ENCODE assay signal across 16 cellular contexts in the genomic region with DNA sequence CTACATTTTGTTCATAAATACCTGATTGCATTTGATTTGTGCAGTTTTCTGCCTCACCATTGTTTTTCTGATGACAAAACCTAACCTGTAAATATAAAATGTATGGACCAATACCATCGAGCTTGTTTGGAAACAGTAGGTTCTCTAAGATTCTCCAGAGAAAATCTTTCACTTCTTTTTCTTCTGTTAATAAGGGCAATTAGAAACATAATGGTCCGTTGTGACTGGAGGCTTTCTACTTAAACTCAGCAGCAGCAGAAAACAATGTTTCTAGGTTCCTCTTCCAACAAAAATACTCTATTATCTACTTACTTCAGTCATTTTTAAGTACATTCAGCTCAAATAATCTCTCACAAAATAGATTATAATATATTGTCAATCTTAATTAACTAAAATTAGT.
DNase-seq lines count a peak whose midpoint lies in the region; ATAC-seq, FAIRE-seq and TF ChIP-seq lines count a peak whose summit lies in the region.
"Had no signal": no experiment of that assay in that cellular context is flagged by ENCODE, and none has a peak within 500 bp of the region (broad histone marks: within the 10 kb centered on the region; RNA-seq: fewer than 3 reads in every experiment).

No MANE protein-coding gene starts in this region.

- H3K14ac ChIP-seq in H9 (ENCODE audit: insufficient read depth, low read length) (no peak overlapping the region), H1 (ENCODE audit: insufficient read length) (no peak overlapping the region)

- no peak overlapping the region for H3T11ph ChIP-seq in H9 (ENCODE audit: low read length)

- POLR2A ChIA-PET in H1 (lab: Charles Lee; ENCODE audit: partially characterized antibody): no interaction called here

- no peak for TF ChIP-seq EP300 in H1 (IDR thresholded peaks at IDR 0.05; ENCODE audit: borderline replicate concordance in 1 of 2, low read depth in 2 of 2, low read length in 2 of 2)

- H2BK120ac ChIP-seq in H9 (ENCODE audit: low read depth, low read length, poor library complexity, severe bottlenecking): no peak overlapping the region
- H2BK120ac ChIP-seq in H1 (replicated peaks; ENCODE audit: low read depth, low read length): no peak overlapping the region

- TF ChIP-seq POLR2A in H1 (IDR thresholded peaks at IDR 0.05; ENCODE audit: control extremely low read depth in 1 of 2, low read depth in 2 of 2, low read length in 2 of 2): no peak

- no peak overlapping the region for H2BK5ac ChIP-seq in H9 (ENCODE audit: insufficient read length, low read length)
- H2BK5ac ChIP-seq in H1 (ENCODE audit: low read depth, low read length): no peak overlapping the region

- no CpG with 5 or more reads among the region's 2 CpGs for WGBS in H9 (ENCODE audit: extremely low coverage, insufficient read length, low lambda C conversion rate)
- WGBS in H1 (ENCODE audit: extremely low coverage in 1 of 2, insufficient coverage in 1 of 2, insufficient read length in 1 of 2, insufficient replicate concordance in 2 of 2, low coverage in 1 of 2, low lambda C conversion rate in 2 of 2, missing lambda C conversion rate in 1 of 2), 2 experiments: 0% methylated on average over 2 of the region's 2 CpGs; no CpG with 5 or more reads in 1 of the 2 experiments
- WGBS in smooth muscle cell (ENCODE audit: low lambda C conversion rate): 28% methylated on average over 2 of the region's 2 CpGs

- CTCF ChIA-PET in H1 (lab: Charles Lee; ENCODE audit: partially characterized antibody): interaction anchor here (0.7 to 1.6 kb wide), 2 partner anchors 265 to 370 kb away, joined by 3 to 4 read pairs; no protein-coding TSS in a partner anchor

- no peak overlapping the region for H3K4ac ChIP-seq in H9 (ENCODE audit: low read depth, low read length)
- H3K4ac ChIP-seq in H1 (replicated peaks; ENCODE audit: insufficient read length, low read depth, low read length): no peak overlapping the region

- H3K23ac ChIP-seq in H9 (ENCODE audit: insufficient read length, low read depth, low read length) (no peak overlapping the region), H1 (ENCODE audit: insufficient read length) (no peak overlapping the region)

- H3K27me3 Mint-ChIP-seq in H9 (ENCODE audit: low read depth): no peaks in the 10 kb centered on the region

- DNase-seq in H9 (no peak), NCI-H69 (lab: John Stamatoyannopoulos, UW) (peak; percentile 14), H1 (ENCODE audit: low read depth in 1 of 2, low spot score in 2 of 2) (no peak), smooth muscle cell (lab: John Stamatoyannopoulos, UW; ENCODE audit: unreplicated experiment) (no peak), omental fat pad (ENCODE audit: low spot score) (no peak), right atrium auricular region (ENCODE audit: low spot score) (no peak)
- DNase-seq in activated CD4-positive, CD25-positive, alpha-beta regulatory T cell treated with anti-CD3 and anti-CD28 coated beads, Interleukin-2, amount 50 U/mL, for 72 hours: no peak
- DNase-seq: ACHN; CD4-positive, CD25-positive, alpha-beta regulatory T cell; DMS53; GF-D8; GOT3; HCEC 1CT; HFFc6 had no signal

- peaks cover 0 to 13% (median 7%) of the 10 kb centered on the region in 3 experiments; a peak in 5 of 7 replicates for H3K36me3 Mint-ChIP-seq in H9 (ENCODE audit: insufficient read depth in 1 of 3, low read depth in 3 of 3)
- H3K36me3 Mint-ChIP-seq: CD4-positive, CD25-positive, alpha-beta regulatory T cell had no signal

- peaks cover 6 to 8% of the 10 kb centered on the region in 2 experiments; a peak in 4 of 5 replicates for H3K9me3 Mint-ChIP-seq in H9

- H3K27me3 ChIP-seq in H9 (ENCODE audit: insufficient read depth, low read length) (no peaks in the 10 kb centered on the region), H1 (replicated peaks in 1 of 4; ENCODE audit: control insufficient read depth in 3 of 4, extremely low read depth in 1 of 4, insufficient read depth in 3 of 4, low read length in 3 of 4) (no peaks in the 10 kb centered on the region), smooth muscle cell (ENCODE audit: low read depth) (no peaks in the 10 kb centered on the region), right atrium auricular region (no peaks in the 10 kb centered on the region)

- H3K79me2 ChIP-seq in H9 (ENCODE audit: insufficient read depth, low read length): no peaks in the 10 kb centered on the region
- no peaks in the 10 kb centered on the region for H3K79me2 ChIP-seq in H1 (ENCODE audit: control insufficient read depth in 1 of 2, insufficient read depth in 2 of 2, low read length in 2 of 2)
- no peaks in the 10 kb centered on the region for H3K79me2 ChIP-seq in smooth muscle cell (ENCODE audit: low read depth)

- TF ChIP-seq RAD21 in H1 (IDR thresholded peaks at IDR 0.05 in 1 of 2, conservative IDR thresholded peaks at IDR 0.05 in 1 of 2; ENCODE audit: low read depth in 2 of 2, low read length in 2 of 2): no peak

- peak overlapping the region; percentile 79 to 95 (median 94); a peak in 6 of 7 replicates for H3K27ac Mint-ChIP-seq in H9
- H3K27ac Mint-ChIP-seq: CD4-positive, CD25-positive, alpha-beta regulatory T cell; HFFc6 had no signal

- H3K9ac ChIP-seq in H9 (ENCODE audit: extremely low read depth, insufficient read length, low read length) (no peak overlapping the region), H1 (replicated peaks in 1 of 4; ENCODE audit: extremely low read depth in 1 of 4, low read depth in 3 of 4, low read length in 3 of 4) (no peak overlapping the region), smooth muscle cell (ENCODE audit: low read depth) (no peak overlapping the region)
- H3K9ac ChIP-seq: BLaER1 treated with 17β-estradiol and CSF1 and Interleukin-3, amounts not matched to agents 10 nM and 100 nM had no signal

- no peak overlapping the region for H4K91ac ChIP-seq in H9 (ENCODE audit: insufficient read length, low read depth, low read length)
- H4K91ac ChIP-seq in H1 (replicated peaks; ENCODE audit: insufficient read length, low read length): no peak overlapping the region

- H3K56ac ChIP-seq in H9 (ENCODE audit: insufficient read length, low read depth, low read length) (no peak overlapping the region), H1 (replicated peaks; ENCODE audit: insufficient read length, low read depth, low read length) (no peak overlapping the region)

- FAIRE-seq in H1 (lab: Jason Lieb, UNC): peak; percentile 63

- H3K27ac ChIP-seq in H9 (ENCODE audit: insufficient read length, low read depth, low read length): no peak overlapping the region
- peak overlapping the region; percentile 53; the same call in 1 of the 2 replicates for H3K27ac ChIP-seq in H1 (ENCODE audit: low read depth, low read length)
- H3K27ac ChIP-seq in smooth muscle cell (ENCODE audit: low read depth): no peak overlapping the region
- H3K27ac ChIP-seq in right atrium auricular region: no peak overlapping the region
- H3K27ac ChIP-seq: BLaER1 treated with 17β-estradiol and CSF1 and Interleukin-3, amounts not matched to agents 10 nM and 100 nM had no signal

- H4K5ac ChIP-seq in H9 (ENCODE audit: insufficient read length, low read depth, low read length) (no peak overlapping the region), H1 (ENCODE audit: insufficient read length, low read depth, low read length) (peak overlapping the region; percentile 97)

- no peak overlapping the region for H2AK5ac ChIP-seq in H9 (ENCODE audit: insufficient read length, low read length)
- H2AK5ac ChIP-seq in H1 (ENCODE audit: low read depth, low read length): no peak overlapping the region

- H2BK20ac ChIP-seq in H9 (ENCODE audit: low read depth, low read length, poor library complexity, severe bottlenecking): no peak overlapping the region
- H2BK20ac ChIP-seq in H1 (ENCODE audit: low read length): no peak overlapping the region

- H3K4me1 ChIP-seq in H9 (ENCODE audit: insufficient read depth, low read length): peaks cover 15% of the 10 kb centered on the region
- peaks cover 7 to 25% (median 15%) of the 10 kb centered on the region in 4 experiments for H3K4me1 ChIP-seq in H1 (replicated peaks in 1 of 4; ENCODE audit: control insufficient read depth in 3 of 4, insufficient read depth in 4 of 4, low read length in 3 of 4)
- peaks cover 12% of the 10 kb centered on the region for H3K4me1 ChIP-seq in smooth muscle cell (ENCODE audit: low read depth)
- H3K4me1 ChIP-seq in right atrium auricular region: no peaks in the 10 kb centered on the region
- H3K4me1 ChIP-seq: BLaER1 treated with 17β-estradiol and CSF1 and Interleukin-3, amounts not matched to agents 10 nM and 100 nM had no signal

- H2BK15ac ChIP-seq in H9 (ENCODE audit: low read depth, low read length) (no peak overlapping the region), H1 (ENCODE audit: low read length) (no peak overlapping the region)

- no peaks in the 10 kb centered on the region for H3K9me3 ChIP-seq in H9 (ENCODE audit: control insufficient read depth, low read depth, low read length)
- no peaks in the 10 kb centered on the region for H3K9me3 ChIP-seq in H1 (ENCODE audit: insufficient read depth in 2 of 2, low read depth in 1 of 2, low read length in 1 of 2)
- no peaks in the 10 kb centered on the region for H3K9me3 ChIP-seq in smooth muscle cell (replicated peaks; ENCODE audit: low read depth)
- H3K9me3 ChIP-seq in right atrium auricular region: peaks cover 0 to 5% of the 10 kb centered on the region in 2 donors
- H3K9me3 ChIP-seq: BLaER1 treated with 17β-estradiol and CSF1 and Interleukin-3, amounts not matched to agents 10 nM and 100 nM had no signal

- H2BK12ac ChIP-seq in H9 (ENCODE audit: insufficient read length, low read depth, low read length) (no peak overlapping the region), H1 (ENCODE audit: low read depth, low read length) (no peak overlapping the region)

- peak overlapping the region in 1 of 4 experiments; percentile 35; a peak in 1 of 8 replicates for H3K4me3 ChIP-seq in H1 (ENCODE audit: extremely low read depth in 1 of 4, insufficient read depth in 2 of 4, low read depth in 3 of 4, low read length in 4 of 4)
- no peak overlapping the region for H3K4me3 ChIP-seq in smooth muscle cell
- H3K4me3 ChIP-seq in right atrium auricular region: no peak overlapping the region
- H3K4me3 ChIP-seq: BLaER1 treated with 17β-estradiol and CSF1 and Interleukin-3, amounts not matched to agents 10 nM and 100 nM; K562 had no signal

- no peaks in the 10 kb centered on the region for H3K79me1 ChIP-seq in H9 (ENCODE audit: insufficient read depth, low read depth, low read length, poor library complexity, severe bottlenecking)
- H3K79me1 ChIP-seq in H1 (ENCODE audit: low read depth, low read length): no peaks in the 10 kb centered on the region

- no peak overlapping the region for H2AFZ ChIP-seq in H9 (ENCODE audit: low read length)
- no peak overlapping the region for H2AFZ ChIP-seq in H1 (ENCODE audit: low read length)
- no peak overlapping the region for H2AFZ ChIP-seq in smooth muscle cell (ENCODE audit: low read depth)

- no peak for ATAC-seq in omental fat pad (ENCODE audit: low FRiP score)
- ATAC-seq: K562 had no signal

- no peaks in the 10 kb centered on the region for H3F3A ChIP-seq in smooth muscle cell (ENCODE audit: low read depth)

- H4K20me1 ChIP-seq in H9 (ENCODE audit: control insufficient read depth, insufficient read depth, insufficient read length) (no peaks in the 10 kb centered on the region), H1 (replicated peaks in 1 of 2; ENCODE audit: control insufficient read depth in 1 of 2, insufficient read depth in 2 of 2, low read length in 2 of 2) (peaks cover 0 to 3% of the 10 kb centered on the region in 2 experiments), smooth muscle cell (ENCODE audit: low read depth) (no peaks in the 10 kb centered on the region)
- H4K20me1 ChIP-seq: BLaER1 treated with 17β-estradiol and CSF1 and Interleukin-3, amounts not matched to agents 10 nM and 100 nM had no signal

- H3K36me3 ChIP-seq in H1 (ENCODE audit: control insufficient read depth in 2 of 4, insufficient read depth in 4 of 4, low read length in 3 of 4): no peaks in the 10 kb centered on the region
- H3K36me3 ChIP-seq in smooth muscle cell (ENCODE audit: low read depth): no peaks in the 10 kb centered on the region
- H3K36me3 ChIP-seq in right atrium auricular region: no peaks in the 10 kb centered on the region
- H3K36me3 ChIP-seq: BLaER1 treated with 17β-estradiol and CSF1 and Interleukin-3, amounts not matched to agents 10 nM and 100 nM had no signal

- TF ChIP-seq CTCF in H9 (conservative IDR thresholded peaks at IDR 0.05): no peak
- TF ChIP-seq CTCF in H1 (IDR thresholded peaks at IDR 0.05; ENCODE audit: control extremely low read depth in 1 of 3, insufficient read depth in 1 of 3, low read depth in 1 of 3, low read length in 3 of 3): no peak
- TF ChIP-seq CTCF in smooth muscle cell (IDR thresholded peaks at IDR 0.05; ENCODE audit: borderline replicate concordance, insufficient read depth, poor library complexity, severe bottlenecking): no peak
- TF ChIP-seq CTCF in omental fat pad (IDR thresholded peaks at IDR 0.05): no peak
- TF ChIP-seq CTCF in right atrium auricular region (IDR thresholded peaks at IDR 0.05): no peak

- no peak overlapping the region for H3K4me3 Mint-ChIP-seq in H9
- H3K4me3 Mint-ChIP-seq: CD4-positive, CD25-positive, alpha-beta regulatory T cell; HFFc6 had no signal

- H3K4me1 Mint-ChIP-seq in H9: peaks cover 61 to 63% of the 10 kb centered on the region in 2 experiments
- H3K4me1 Mint-ChIP-seq: CD4-positive, CD25-positive, alpha-beta regulatory T cell had no signal

- H4K8ac ChIP-seq in H9 (replicated peaks; ENCODE audit: insufficient read length, low read depth, low read length): no peak overlapping the region
- H4K8ac ChIP-seq in H1 (ENCODE audit: extremely low read depth, insufficient read depth, low read length): no peak overlapping the region

- H3K23me2 ChIP-seq in H9 (ENCODE audit: insufficient read length, low read depth, low read length, poor library complexity, severe bottlenecking) (no peaks in the 10 kb centered on the region), H1 (ENCODE audit: low read depth, low read length) (0 out of 2 replicates have a peak, but pooled peaks cover 3% of the 10 kb centered on the region)

- H3K18ac ChIP-seq in H9 (ENCODE audit: insufficient read length, low read depth, low read length): no peak overlapping the region
- H3K18ac ChIP-seq in H1 (ENCODE audit: extremely low read depth, low read length): no peak overlapping the region; the same call in 1 of the 2 replicates

- H3K4me2 ChIP-seq in H9 (ENCODE audit: insufficient read depth, insufficient read length, low read length): no peak overlapping the region
- peak overlapping the region; percentile 47 to 55; a peak in 3 of 4 replicates for H3K4me2 ChIP-seq in H1 (ENCODE audit: insufficient read depth in 1 of 2, low read depth in 2 of 2, low read length in 2 of 2)
- H3K4me2 ChIP-seq in smooth muscle cell: peak overlapping the region; percentile 12
- H3K4me2 ChIP-seq: BLaER1 treated with 17β-estradiol and CSF1 and Interleukin-3, amounts not matched to agents 10 nM and 100 nM had no signal
